ENCODE assay signal across 1 cellular context in genomic region chr2:162318280-162319222, GRCh38.
A peak's percentile ranks its signal among the peaks of the same experiment; 100 is the strongest.
TF ChIP-seq lines count a peak whose summit lies in the region.

TSS of gene IFIH1 (minus strand) at chr2:162318684. CDS start at chr2:162318307, 377 bp downstream.

TF ChIP-seq in HepG2, 621 proteins besides CTCF, POLR2A, EP300 and RAD21 (continued from another document and continues in another):
- TF ChIP-seq ZNF276 (CRISPR knock-in tag; IDR thresholded peaks at IDR 0.05; ENCODE audit: low read depth) (no peak), ZBTB21 (CRISPR knock-in tag; IDR thresholded peaks at IDR 0.05) (no peak), FLYWCH1 (CRISPR knock-in tag; IDR thresholded peaks at IDR 0.05) (no peak), NPAS2 (CRISPR knock-in tag; IDR thresholded peaks at IDR 0.05; ENCODE audit: borderline replicate concordance) (no peak), RFX1 (IDR thresholded peaks at IDR 0.05) (no peak), ZNF460 (CRISPR knock-in tag; IDR thresholded peaks at IDR 0.05; ENCODE audit: borderline replicate concordance) (no peak), ZNF572 (CRISPR knock-in tag; IDR thresholded peaks at IDR 0.05) (no peak), E2F5 (CRISPR knock-in tag; conservative IDR thresholded peaks at IDR 0.05) (no peak), ZFP37 (CRISPR knock-in tag; IDR thresholded peaks at IDR 0.05; ENCODE audit: borderline replicate concordance) (no peak), ZBTB34 (CRISPR knock-in tag; IDR thresholded peaks at IDR 0.05) (no peak), ZNF589 (CRISPR knock-in tag; conservative IDR thresholded peaks at IDR 0.05) (no peak), HOXA9 (CRISPR knock-in tag; IDR thresholded peaks at IDR 0.05; ENCODE audit: borderline replicate concordance) (no peak), ZNF597 (CRISPR knock-in tag; IDR thresholded peaks at IDR 0.05) (no peak), NR1H2 (CRISPR knock-in tag; IDR thresholded peaks at IDR 0.05; ENCODE audit: borderline replicate concordance, low read depth) (no peak), ASH2L (IDR thresholded peaks at IDR 0.05; ENCODE audit: insufficient read length, low read depth, low read length) (peak; percentile 99), ZNF782 (CRISPR knock-in tag; IDR thresholded peaks at IDR 0.05; ENCODE audit: borderline replicate concordance) (no peak; the same call in 1 of the 2 replicates), GFI1 (CRISPR knock-in tag; IDR thresholded peaks at IDR 0.05; ENCODE audit: borderline replicate concordance) (no peak), SMC3 (IDR thresholded peaks at IDR 0.05; ENCODE audit: low read length) (no peak), ZNF747 (CRISPR knock-in tag; IDR thresholded peaks at IDR 0.05; ENCODE audit: borderline replicate concordance) (no peak), ATF1 (CRISPR knock-in tag; IDR thresholded peaks at IDR 0.05) (0 out of 2 replicates have a peak, but pooled peaks have one; percentile 47), ZNF256 (CRISPR knock-in tag; conservative IDR thresholded peaks at IDR 0.05) (no peak), SOX6 (IDR thresholded peaks at IDR 0.05) (no peak), SOX6 (CRISPR knock-in tag; IDR thresholded peaks at IDR 0.05) (peak; percentile 57), FIP1L1 (IDR thresholded peaks at IDR 0.05; ENCODE audit: borderline replicate concordance, insufficient read depth, low read depth, low read length) (no peak), ZNF501 (CRISPR knock-in tag; IDR thresholded peaks at IDR 0.05) (peak; percentile 90; the same call in 1 of the 2 replicates), NR2F6 (IDR thresholded peaks at IDR 0.05) (no peak), NR2F6 (CRISPR knock-in tag; IDR thresholded peaks at IDR 0.05) (no peak), ZBTB3 (CRISPR knock-in tag; IDR thresholded peaks at IDR 0.05; ENCODE audit: borderline replicate concordance, low read depth) (no peak), MIER3 (CRISPR knock-in tag; IDR thresholded peaks at IDR 0.05; ENCODE audit: borderline replicate concordance) (no peak), FOXP1 (IDR thresholded peaks at IDR 0.05) (no peak), FOXP1 (CRISPR knock-in tag; IDR thresholded peaks at IDR 0.05) (no peak), REL (CRISPR knock-in tag; conservative IDR thresholded peaks at IDR 0.05) (no peak), PHF21A (CRISPR knock-in tag; IDR thresholded peaks at IDR 0.05) (no peak), TBP (CRISPR knock-in tag; IDR thresholded peaks at IDR 0.05) (no peak), GTF3A (CRISPR knock-in tag; conservative IDR thresholded peaks at IDR 0.05) (no peak), ZEB1 (IDR thresholded peaks at IDR 0.05; ENCODE audit: insufficient replicate concordance, low read depth) (peak; percentile 94), MTA3 (CRISPR knock-in tag; IDR thresholded peaks at IDR 0.05) (no peak), NR2F2 (IDR thresholded peaks at IDR 0.05; ENCODE audit: borderline replicate concordance, low read depth) (no peak), AGO2 (optimal IDR thresholded peaks at IDR 0.05; ENCODE audit: low read depth, low read length) (no peak), ZNF446 (CRISPR knock-in tag; IDR thresholded peaks at IDR 0.05) (no peak), BHLHE40 (IDR thresholded peaks at IDR 0.05; ENCODE audit: low read length) (no peak)
- TF ChIP-seq, protein P1, sequence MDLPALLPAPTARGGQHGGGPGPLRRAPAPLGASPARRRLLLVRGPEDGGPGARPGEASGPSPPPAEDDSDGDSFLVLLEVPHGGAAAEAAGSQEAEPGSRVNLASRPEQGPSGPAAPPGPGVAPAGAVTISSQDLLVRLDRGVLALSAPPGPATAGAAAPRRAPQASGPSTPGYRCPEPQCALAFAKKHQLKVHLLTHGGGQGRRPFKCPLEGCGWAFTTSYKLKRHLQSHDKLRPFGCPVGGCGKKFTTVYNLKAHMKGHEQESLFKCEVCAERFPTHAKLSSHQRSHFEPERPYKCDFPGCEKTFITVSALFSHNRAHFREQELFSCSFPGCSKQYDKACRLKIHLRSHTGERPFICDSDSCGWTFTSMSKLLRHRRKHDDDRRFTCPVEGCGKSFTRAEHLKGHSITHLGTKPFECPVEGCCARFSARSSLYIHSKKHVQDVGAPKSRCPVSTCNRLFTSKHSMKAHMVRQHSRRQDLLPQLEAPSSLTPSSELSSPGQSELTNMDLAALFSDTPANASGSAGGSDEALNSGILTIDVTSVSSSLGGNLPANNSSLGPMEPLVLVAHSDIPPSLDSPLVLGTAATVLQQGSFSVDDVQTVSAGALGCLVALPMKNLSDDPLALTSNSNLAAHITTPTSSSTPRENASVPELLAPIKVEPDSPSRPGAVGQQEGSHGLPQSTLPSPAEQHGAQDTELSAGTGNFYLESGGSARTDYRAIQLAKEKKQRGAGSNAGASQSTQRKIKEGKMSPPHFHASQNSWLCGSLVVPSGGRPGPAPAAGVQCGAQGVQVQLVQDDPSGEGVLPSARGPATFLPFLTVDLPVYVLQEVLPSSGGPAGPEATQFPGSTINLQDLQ (CRISPR knock-in tag; IDR thresholded peaks at IDR 0.05), result 0 out of 2 replicates have a peak, but pooled peaks have one; percentile 15
- TF ChIP-seq, protein P2, sequence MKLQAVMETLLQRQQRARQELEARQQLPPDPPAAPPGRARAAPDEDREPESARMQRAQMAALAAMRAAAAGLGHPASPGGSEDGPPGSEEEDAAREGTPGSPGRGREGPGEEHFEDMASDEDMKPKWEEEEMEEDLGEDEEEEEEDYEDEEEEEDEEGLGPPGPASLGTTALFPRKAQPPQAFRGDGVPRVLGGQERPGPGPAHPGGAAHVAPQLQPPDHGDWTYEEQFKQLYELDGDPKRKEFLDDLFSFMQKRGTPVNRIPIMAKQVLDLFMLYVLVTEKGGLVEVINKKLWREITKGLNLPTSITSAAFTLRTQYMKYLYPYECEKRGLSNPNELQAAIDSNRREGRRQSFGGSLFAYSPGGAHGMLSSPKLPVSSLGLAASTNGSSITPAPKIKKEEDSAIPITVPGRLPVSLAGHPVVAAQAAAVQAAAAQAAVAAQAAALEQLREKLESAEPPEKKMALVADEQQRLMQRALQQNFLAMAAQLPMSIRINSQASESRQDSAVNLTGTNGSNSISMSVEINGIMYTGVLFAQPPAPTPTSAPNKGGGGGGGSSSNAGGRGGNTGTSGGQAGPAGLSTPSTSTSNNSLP (IDR thresholded peaks at IDR 0.05; ENCODE audit: low read depth, low read length), result 0 out of 2 replicates have a peak, but pooled peaks have one; percentile 36
- TF ChIP-seq, protein P3, sequence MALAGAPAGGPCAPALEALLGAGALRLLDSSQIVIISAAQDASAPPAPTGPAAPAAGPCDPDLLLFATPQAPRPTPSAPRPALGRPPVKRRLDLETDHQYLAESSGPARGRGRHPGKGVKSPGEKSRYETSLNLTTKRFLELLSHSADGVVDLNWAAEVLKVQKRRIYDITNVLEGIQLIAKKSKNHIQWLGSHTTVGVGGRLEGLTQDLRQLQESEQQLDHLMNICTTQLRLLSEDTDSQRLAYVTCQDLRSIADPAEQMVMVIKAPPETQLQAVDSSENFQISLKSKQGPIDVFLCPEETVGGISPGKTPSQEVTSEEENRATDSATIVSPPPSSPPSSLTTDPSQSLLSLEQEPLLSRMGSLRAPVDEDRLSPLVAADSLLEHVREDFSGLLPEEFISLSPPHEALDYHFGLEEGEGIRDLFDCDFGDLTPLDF (CRISPR knock-in tag; IDR thresholded peaks at IDR 0.05), result no peak
- TF ChIP-seq, protein P4, sequence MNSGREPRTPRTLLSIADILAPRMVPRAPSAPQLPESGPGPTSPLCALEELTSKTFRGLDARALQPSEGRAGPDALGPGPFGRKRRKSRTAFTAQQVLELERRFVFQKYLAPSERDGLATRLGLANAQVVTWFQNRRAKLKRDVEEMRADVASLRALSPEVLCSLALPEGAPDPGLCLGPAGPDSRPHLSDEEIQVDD (CRISPR knock-in tag; IDR thresholded peaks at IDR 0.05; ENCODE audit: borderline replicate concordance), result peak; percentile 64; the same call in 1 of the 2 replicates
- TF ChIP-seq, protein P5, sequence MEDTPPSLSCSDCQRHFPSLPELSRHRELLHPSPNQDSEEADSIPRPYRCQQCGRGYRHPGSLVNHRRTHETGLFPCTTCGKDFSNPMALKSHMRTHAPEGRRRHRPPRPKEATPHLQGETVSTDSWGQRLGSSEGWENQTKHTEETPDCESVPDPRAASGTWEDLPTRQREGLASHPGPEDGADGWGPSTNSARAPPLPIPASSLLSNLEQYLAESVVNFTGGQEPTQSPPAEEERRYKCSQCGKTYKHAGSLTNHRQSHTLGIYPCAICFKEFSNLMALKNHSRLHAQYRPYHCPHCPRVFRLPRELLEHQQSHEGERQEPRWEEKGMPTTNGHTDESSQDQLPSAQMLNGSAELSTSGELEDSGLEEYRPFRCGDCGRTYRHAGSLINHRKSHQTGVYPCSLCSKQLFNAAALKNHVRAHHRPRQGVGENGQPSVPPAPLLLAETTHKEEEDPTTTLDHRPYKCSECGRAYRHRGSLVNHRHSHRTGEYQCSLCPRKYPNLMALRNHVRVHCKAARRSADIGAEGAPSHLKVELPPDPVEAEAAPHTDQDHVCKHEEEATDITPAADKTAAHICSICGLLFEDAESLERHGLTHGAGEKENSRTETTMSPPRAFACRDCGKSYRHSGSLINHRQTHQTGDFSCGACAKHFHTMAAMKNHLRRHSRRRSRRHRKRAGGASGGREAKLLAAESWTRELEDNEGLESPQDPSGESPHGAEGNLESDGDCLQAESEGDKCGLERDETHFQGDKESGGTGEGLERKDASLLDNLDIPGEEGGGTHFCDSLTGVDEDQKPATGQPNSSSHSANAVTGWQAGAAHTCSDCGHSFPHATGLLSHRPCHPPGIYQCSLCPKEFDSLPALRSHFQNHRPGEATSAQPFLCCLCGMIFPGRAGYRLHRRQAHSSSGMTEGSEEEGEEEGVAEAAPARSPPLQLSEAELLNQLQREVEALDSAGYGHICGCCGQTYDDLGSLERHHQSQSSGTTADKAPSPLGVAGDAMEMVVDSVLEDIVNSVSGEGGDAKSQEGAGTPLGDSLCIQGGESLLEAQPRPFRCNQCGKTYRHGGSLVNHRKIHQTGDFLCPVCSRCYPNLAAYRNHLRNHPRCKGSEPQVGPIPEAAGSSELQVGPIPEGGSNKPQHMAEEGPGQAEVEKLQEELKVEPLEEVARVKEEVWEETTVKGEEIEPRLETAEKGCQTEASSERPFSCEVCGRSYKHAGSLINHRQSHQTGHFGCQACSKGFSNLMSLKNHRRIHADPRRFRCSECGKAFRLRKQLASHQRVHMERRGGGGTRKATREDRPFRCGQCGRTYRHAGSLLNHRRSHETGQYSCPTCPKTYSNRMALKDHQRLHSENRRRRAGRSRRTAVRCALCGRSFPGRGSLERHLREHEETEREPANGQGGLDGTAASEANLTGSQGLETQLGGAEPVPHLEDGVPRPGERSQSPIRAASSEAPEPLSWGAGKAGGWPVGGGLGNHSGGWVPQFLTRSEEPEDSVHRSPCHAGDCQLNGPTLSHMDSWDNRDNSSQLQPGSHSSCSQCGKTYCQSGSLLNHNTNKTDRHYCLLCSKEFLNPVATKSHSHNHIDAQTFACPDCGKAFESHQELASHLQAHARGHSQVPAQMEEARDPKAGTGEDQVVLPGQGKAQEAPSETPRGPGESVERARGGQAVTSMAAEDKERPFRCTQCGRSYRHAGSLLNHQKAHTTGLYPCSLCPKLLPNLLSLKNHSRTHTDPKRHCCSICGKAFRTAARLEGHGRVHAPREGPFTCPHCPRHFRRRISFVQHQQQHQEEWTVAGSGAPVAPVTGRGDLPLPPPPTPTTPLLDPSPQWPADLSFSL (CRISPR knock-in tag; IDR thresholded peaks at IDR 0.05), result no peak
- TF ChIP-seq, protein P6, sequence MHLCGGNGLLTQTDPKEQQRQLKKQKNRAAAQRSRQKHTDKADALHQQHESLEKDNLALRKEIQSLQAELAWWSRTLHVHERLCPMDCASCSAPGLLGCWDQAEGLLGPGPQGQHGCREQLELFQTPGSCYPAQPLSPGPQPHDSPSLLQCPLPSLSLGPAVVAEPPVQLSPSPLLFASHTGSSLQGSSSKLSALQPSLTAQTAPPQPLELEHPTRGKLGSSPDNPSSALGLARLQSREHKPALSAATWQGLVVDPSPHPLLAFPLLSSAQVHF (CRISPR knock-in tag; IDR thresholded peaks at IDR 0.05), result no peak
